2 cellular contexts compared by ENCODE assay signal in the genomic region with DNA sequence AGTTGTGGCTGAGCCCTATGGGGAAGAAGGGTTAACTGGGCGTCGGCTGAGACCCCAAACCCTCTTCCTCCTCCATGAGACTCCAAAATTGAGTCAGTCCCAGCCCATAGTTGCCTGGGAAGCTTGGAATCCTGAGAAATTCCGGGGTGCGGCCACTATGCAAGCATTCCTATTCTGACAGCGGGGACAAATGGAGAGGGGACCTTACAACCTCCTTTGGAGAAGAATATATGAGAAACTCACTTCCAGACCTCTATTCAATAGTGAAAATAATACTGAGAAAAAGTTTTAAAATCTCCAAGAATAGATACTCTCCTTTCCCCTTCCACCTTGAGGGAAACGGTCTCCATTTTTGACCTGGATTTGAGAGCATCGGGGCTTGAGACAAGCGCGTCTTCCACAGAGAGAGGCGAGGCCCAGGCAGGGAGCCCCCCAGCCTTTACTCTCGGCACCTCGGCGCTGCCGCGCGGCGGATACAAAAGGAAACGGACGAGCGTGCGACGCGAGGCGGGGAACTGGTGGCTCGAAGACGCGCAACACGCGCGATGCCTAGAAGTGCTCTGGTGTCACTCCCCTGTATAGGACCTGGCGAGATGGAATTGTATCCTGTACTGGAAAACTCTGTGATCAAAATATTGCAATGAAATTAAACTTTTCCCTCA.
TF ChIP-seq lines count a peak whose summit lies in the region.

No MANE protein-coding gene starts in this region.

TF ChIP-seq in SK-N-SH, 30 proteins besides CTCF, POLR2A, EP300 and RAD21 (continued from another document):
- TF ChIP-seq, protein P1, sequence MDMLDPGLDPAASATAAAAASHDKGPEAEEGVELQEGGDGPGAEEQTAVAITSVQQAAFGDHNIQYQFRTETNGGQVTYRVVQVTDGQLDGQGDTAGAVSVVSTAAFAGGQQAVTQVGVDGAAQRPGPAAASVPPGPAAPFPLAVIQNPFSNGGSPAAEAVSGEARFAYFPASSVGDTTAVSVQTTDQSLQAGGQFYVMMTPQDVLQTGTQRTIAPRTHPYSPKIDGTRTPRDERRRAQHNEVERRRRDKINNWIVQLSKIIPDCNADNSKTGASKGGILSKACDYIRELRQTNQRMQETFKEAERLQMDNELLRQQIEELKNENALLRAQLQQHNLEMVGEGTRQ (IDR thresholded peaks at IDR 0.05; ENCODE audit: borderline replicate concordance, low read depth, low read length): no peak
- TF ChIP-seq, protein P2, sequence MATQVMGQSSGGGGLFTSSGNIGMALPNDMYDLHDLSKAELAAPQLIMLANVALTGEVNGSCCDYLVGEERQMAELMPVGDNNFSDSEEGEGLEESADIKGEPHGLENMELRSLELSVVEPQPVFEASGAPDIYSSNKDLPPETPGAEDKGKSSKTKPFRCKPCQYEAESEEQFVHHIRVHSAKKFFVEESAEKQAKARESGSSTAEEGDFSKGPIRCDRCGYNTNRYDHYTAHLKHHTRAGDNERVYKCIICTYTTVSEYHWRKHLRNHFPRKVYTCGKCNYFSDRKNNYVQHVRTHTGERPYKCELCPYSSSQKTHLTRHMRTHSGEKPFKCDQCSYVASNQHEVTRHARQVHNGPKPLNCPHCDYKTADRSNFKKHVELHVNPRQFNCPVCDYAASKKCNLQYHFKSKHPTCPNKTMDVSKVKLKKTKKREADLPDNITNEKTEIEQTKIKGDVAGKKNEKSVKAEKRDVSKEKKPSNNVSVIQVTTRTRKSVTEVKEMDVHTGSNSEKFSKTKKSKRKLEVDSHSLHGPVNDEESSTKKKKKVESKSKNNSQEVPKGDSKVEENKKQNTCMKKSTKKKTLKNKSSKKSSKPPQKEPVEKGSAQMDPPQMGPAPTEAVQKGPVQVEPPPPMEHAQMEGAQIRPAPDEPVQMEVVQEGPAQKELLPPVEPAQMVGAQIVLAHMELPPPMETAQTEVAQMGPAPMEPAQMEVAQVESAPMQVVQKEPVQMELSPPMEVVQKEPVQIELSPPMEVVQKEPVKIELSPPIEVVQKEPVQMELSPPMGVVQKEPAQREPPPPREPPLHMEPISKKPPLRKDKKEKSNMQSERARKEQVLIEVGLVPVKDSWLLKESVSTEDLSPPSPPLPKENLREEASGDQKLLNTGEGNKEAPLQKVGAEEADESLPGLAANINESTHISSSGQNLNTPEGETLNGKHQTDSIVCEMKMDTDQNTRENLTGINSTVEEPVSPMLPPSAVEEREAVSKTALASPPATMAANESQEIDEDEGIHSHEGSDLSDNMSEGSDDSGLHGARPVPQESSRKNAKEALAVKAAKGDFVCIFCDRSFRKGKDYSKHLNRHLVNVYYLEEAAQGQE (IDR thresholded peaks at IDR 0.05; ENCODE audit: low read depth, low read length): no peak

TF ChIP-seq in SK-N-SH treated with all-trans-retinoic acid at 6 μM for 48 hours, 23 proteins besides CTCF, POLR2A, EP300 and RAD21 (continued from another document):
- TF ChIP-seq, protein P3, sequence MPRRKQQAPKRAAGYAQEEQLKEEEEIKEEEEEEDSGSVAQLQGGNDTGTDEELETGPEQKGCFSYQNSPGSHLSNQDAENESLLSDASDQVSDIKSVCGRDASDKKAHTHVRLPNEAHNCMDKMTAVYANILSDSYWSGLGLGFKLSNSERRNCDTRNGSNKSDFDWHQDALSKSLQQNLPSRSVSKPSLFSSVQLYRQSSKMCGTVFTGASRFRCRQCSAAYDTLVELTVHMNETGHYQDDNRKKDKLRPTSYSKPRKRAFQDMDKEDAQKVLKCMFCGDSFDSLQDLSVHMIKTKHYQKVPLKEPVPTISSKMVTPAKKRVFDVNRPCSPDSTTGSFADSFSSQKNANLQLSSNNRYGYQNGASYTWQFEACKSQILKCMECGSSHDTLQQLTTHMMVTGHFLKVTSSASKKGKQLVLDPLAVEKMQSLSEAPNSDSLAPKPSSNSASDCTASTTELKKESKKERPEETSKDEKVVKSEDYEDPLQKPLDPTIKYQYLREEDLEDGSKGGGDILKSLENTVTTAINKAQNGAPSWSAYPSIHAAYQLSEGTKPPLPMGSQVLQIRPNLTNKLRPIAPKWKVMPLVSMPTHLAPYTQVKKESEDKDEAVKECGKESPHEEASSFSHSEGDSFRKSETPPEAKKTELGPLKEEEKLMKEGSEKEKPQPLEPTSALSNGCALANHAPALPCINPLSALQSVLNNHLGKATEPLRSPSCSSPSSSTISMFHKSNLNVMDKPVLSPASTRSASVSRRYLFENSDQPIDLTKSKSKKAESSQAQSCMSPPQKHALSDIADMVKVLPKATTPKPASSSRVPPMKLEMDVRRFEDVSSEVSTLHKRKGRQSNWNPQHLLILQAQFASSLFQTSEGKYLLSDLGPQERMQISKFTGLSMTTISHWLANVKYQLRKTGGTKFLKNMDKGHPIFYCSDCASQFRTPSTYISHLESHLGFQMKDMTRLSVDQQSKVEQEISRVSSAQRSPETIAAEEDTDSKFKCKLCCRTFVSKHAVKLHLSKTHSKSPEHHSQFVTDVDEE (CRISPR knock-in tag; IDR thresholded peaks at IDR 0.05): no peak
